ENCODE assay signal across 14 cellular contexts in genomic region chr6:136773473-136773796, GRCh38. TPM values are rescaled to one million over a fixed set of nuclear protein-coding genes. Genes with fewer than 3 reads are reported as not detected.
A peak's percentile ranks its signal among the peaks of the same experiment; 100 is the strongest.
DNase-seq lines count a peak whose midpoint lies in the region; ATAC-seq, FAIRE-seq and TF ChIP-seq lines count a peak whose summit lies in the region.
"Had no signal": no experiment of that assay in that cellular context is flagged by ENCODE, and none has a peak within 500 bp of the region (broad histone marks: within the 10 kb centered on the region; RNA-seq: fewer than 3 reads in every experiment).

No MANE protein-coding gene starts in this region.

- H3K4me2 ChIP-seq in PC-9, result peak overlapping the region; percentile 80

- TF ChIP-seq CTCF in natural killer cell (IDR thresholded peaks at IDR 0.05), result no peak
- no peak for TF ChIP-seq CTCF in PC-9 (conservative IDR thresholded peaks at IDR 0.05)
- TF ChIP-seq CTCF in kidney (IDR thresholded peaks at IDR 0.05; ENCODE audit: borderline replicate concordance, extremely low read depth, insufficient read depth), result no peak
- TF ChIP-seq CTCF in type B pancreatic cell (conservative IDR thresholded peaks at IDR 0.05), result no peak

- no peaks in the 10 kb centered on the region for H3K9me2 ChIP-seq in PC-9 (ENCODE audit: insufficient read depth)

- no peak for FAIRE-seq in kidney (lab: Jason Lieb, UNC)
- FAIRE-seq: HepG2 had no signal

- peaks cover 58% of the 10 kb centered on the region for H3K4me1 ChIP-seq in PC-9 (replicated peaks; ENCODE audit: insufficient read depth)
- peaks cover 13 to 16% of the 10 kb centered on the region in 2 donors for H3K4me1 ChIP-seq in kidney (ENCODE audit: control insufficient read depth in 1 of 2, insufficient read depth in 1 of 2, low read depth in 1 of 2, low read length in 2 of 2)

- H3K27me3 ChIP-seq in PC-9 (ENCODE audit: insufficient read depth, low read depth), result no peaks in the 10 kb centered on the region
- H3K27me3 ChIP-seq: ovary had no signal

- no peaks in the 10 kb centered on the region for H4K20me1 ChIP-seq in PC-9 (ENCODE audit: insufficient read depth)

- no peaks in the 10 kb centered on the region for H3K9me3 ChIP-seq in PC-9 (ENCODE audit: insufficient read depth, low read depth)
- H3K9me3 ChIP-seq in kidney (ENCODE audit: control insufficient read depth in 1 of 2, low read length in 2 of 2), result no peaks in the 10 kb centered on the region
- H3K9me3 ChIP-seq: ovary had no signal

- H2AFZ ChIP-seq in PC-9, result no peak overlapping the region

- H3K4me3 ChIP-seq in PC-9, result no peak overlapping the region
- H3K4me3 ChIP-seq in kidney (ENCODE audit: low read length in 2 of 2), result no peak overlapping the region
- H3K4me3 ChIP-seq: ovary had no signal

- no peaks in the 10 kb centered on the region for H3K9me3 Mint-ChIP-seq in natural killer cell treated with Interleukin-12 subunit alpha and Interleukin-12 subunit beta and Interleukin-15 and Interleukin-18, amount 100 ng/mL, for 72 hours
- no peaks in the 10 kb centered on the region for H3K9me3 Mint-ChIP-seq in natural killer cell
- peaks cover 10% of the 10 kb centered on the region for H3K9me3 Mint-ChIP-seq in type B pancreatic cell

- POLR2A ChIA-PET in PC-9 (lab: Charles Lee; ENCODE audit: unreplicated experiment), result interaction anchor here (0.6 kb wide), 1 partner anchor 18 kb away, joined by 3 read pairs; no protein-coding TSS in a partner anchor

- peaks cover 80% of the 10 kb centered on the region for H3K79me2 ChIP-seq in PC-9 (ENCODE audit: low read depth)

- DNase-seq in natural killer cell treated with Interleukin-12 subunit alpha and Interleukin-12 subunit beta and Interleukin-15 and Interleukin-18, amount 100 ng/mL, for 72 hours (ENCODE audit: low spot score), result no peak
- DNase-seq in natural killer cell, result no peak
- no peak for DNase-seq in PC-9
- DNase-seq in kidney, result no peak
- DNase-seq in type B pancreatic cell (ENCODE audit: extremely low spot score, unreplicated experiment), result no peak
- DNase-seq in NCI-H2107 treated with DMSO at 0.1 percent for 48 hours (lab: John Stamatoyannopoulos, UW; ENCODE audit: unreplicated experiment), result no peak
- no peak for DNase-seq in putamen (ENCODE audit: low spot score)
- no peak for DNase-seq in COLO829 (ENCODE audit: low spot score)
- DNase-seq: activated CD4-positive, CD25-positive, alpha-beta regulatory T cell treated with anti-CD3 and anti-CD28 coated beads, Interleukin-2, amount 50 U/mL, for 72 hours; DND-41; effector CD4-positive, alpha-beta T cell; NCI-H1048 had no signal

- H3K4me3 Mint-ChIP-seq in natural killer cell treated with Interleukin-12 subunit alpha and Interleukin-12 subunit beta and Interleukin-15 and Interleukin-18, amount 100 ng/mL, for 72 hours, result peak overlapping the region; percentile 14
- H3K4me3 Mint-ChIP-seq in natural killer cell (no peak overlapping the region), type B pancreatic cell (no peak overlapping the region)

- CTCF ChIA-PET in PC-9 (lab: Charles Lee), result no interaction called here

- H3K36me3 ChIP-seq in PC-9 (ENCODE audit: low read depth) (no peaks in the 10 kb centered on the region), kidney (ENCODE audit: control insufficient read depth in 1 of 2, insufficient read depth in 2 of 2, low read length in 2 of 2) (no peaks in the 10 kb centered on the region)
- H3K36me3 ChIP-seq: ovary had no signal

- H3K4me1 Mint-ChIP-seq in natural killer cell treated with Interleukin-12 subunit alpha and Interleukin-12 subunit beta and Interleukin-15 and Interleukin-18, amount 100 ng/mL, for 72 hours (ENCODE audit: low read depth in 2 of 2), result peaks cover 25 to 34% of the 10 kb centered on the region in 2 donors
- H3K4me1 Mint-ChIP-seq in natural killer cell, result peaks cover 37 to 44% of the 10 kb centered on the region in 2 donors
- peaks cover 6% of the 10 kb centered on the region for H3K4me1 Mint-ChIP-seq in type B pancreatic cell (ENCODE audit: unreplicated experiment)

- no peak for ATAC-seq in natural killer cell treated with Interleukin-12 subunit alpha and Interleukin-12 subunit beta and Interleukin-15 and Interleukin-18, amount 100 ng/mL, for 72 hours
- no peak for ATAC-seq in natural killer cell
- ATAC-seq: HepG2 had no signal

- no peaks in the 10 kb centered on the region for H3K27me3 Mint-ChIP-seq in natural killer cell treated with Interleukin-12 subunit alpha and Interleukin-12 subunit beta and Interleukin-15 and Interleukin-18, amount 100 ng/mL, for 72 hours
- H3K27me3 Mint-ChIP-seq in natural killer cell (ENCODE audit: low read depth in 2 of 2), result no peaks in the 10 kb centered on the region
- H3K27me3 Mint-ChIP-seq in type B pancreatic cell, result no peaks in the 10 kb centered on the region

- H3K27ac Mint-ChIP-seq in natural killer cell treated with Interleukin-12 subunit alpha and Interleukin-12 subunit beta and Interleukin-15 and Interleukin-18, amount 100 ng/mL, for 72 hours, result peak overlapping the region; percentile 72 to 84
- H3K27ac Mint-ChIP-seq in natural killer cell (peak overlapping the region in 1 of 2 donors; percentile 14), type B pancreatic cell (peak overlapping the region; percentile 32)

- H3K27ac ChIP-seq in PC-9, result peak overlapping the region; percentile 97
- H3K27ac ChIP-seq in kidney (ENCODE audit: low read depth in 2 of 2, low read length in 2 of 2), result peak overlapping the region; percentile 78 to 84
- H3K27ac ChIP-seq: ovary had no signal

- BruUV-seq in PC-9 (replicated peaks; lab: Mats Ljungman, UMichigan), result no TSS peak

- peaks cover 47% of the 10 kb centered on the region for H3F3A ChIP-seq in PC-9 (ENCODE audit: insufficient read depth, low read depth)

- H3K36me3 Mint-ChIP-seq in natural killer cell treated with Interleukin-12 subunit alpha and Interleukin-12 subunit beta and Interleukin-15 and Interleukin-18, amount 100 ng/mL, for 72 hours, result peaks cover 6% of the 10 kb centered on the region
- H3K36me3 Mint-ChIP-seq in natural killer cell (no peaks in the 10 kb centered on the region), type B pancreatic cell (no peaks in the 10 kb centered on the region)

- peak overlapping the region in 1 of 2 donors; percentile 56 for H3K9ac ChIP-seq in kidney (ENCODE audit: low read length in 2 of 2)

- intact Hi-C loops in natural killer cell (cut with micrococcal nuclease) (no loop called here), PC-9 (cut with micrococcal nuclease; ENCODE audit: unreplicated experiment) (no loop called here), kidney (cut with DNase I) (no loop called here)

RNA-seq across cellular contexts. Expression of gene MAP3K5, which starts 18.8 kb away (rescaled TPM):
- total RNA-seq in natural killer cell treated with Interleukin-12 subunit alpha and Interleukin-12 subunit beta and Interleukin-15 and Interleukin-18, amount 100 ng/mL, for 72 hours, result 10 to 100 TPM; 27.9 to 33.0 TPM
- total RNA-seq in natural killer cell, result 10 to 100 TPM; 19.7 to 36.7 (median 35.4) TPM
- 10.4 and 10.9 TPM in 2 replicates for total RNA-seq in PC-9 (2021)
- total RNA-seq in kidney, result 32.9 TPM
- polyA plus RNA-seq in kidney (ENCODE audit: insufficient read depth, low read depth, low replicate concordance), result 5.9 TPM
- 4.7 and 9.9 TPM in 2 replicates for total RNA-seq in type B pancreatic cell (ENCODE audit: low replicate concordance)
- total RNA-seq: HepG2 had no signal
- polyA plus RNA-seq: HepG2 had no signal

RNA-seq across cellular contexts. Expression of gene PEX7, which starts 49.0 kb away (rescaled TPM):
- 1 to 10 TPM; 4.2 to 5.9 TPM for total RNA-seq in natural killer cell treated with Interleukin-12 subunit alpha and Interleukin-12 subunit beta and Interleukin-15 and Interleukin-18, amount 100 ng/mL, for 72 hours
- total RNA-seq in natural killer cell (1 to 10 TPM; 2.4 to 3.6 (median 2.5) TPM), PC-9 (2021) (5.6 and 11.5 TPM in 2 replicates), kidney (10.6 TPM), type B pancreatic cell (ENCODE audit: low replicate concordance) (5.4 and 7.1 TPM in 2 replicates)
- polyA plus RNA-seq in kidney (ENCODE audit: insufficient read depth, low read depth, low replicate concordance), result 21.3 TPM
